8 cellular contexts compared by ENCODE assay signal in genomic region chr3:194003128-194004057, GRCh38.
A peak's percentile ranks its signal among the peaks of the same experiment; 100 is the strongest.
DNase-seq lines count a peak whose midpoint lies in the region; ATAC-seq and TF ChIP-seq lines count a peak whose summit lies in the region.

No MANE protein-coding gene starts in this region.

- H3K4me3 ChIP-seq in upper lobe of left lung: peak overlapping the region in 3 of 4 donors; percentile 45 to 52 (median 49)

- H3K27ac Mint-ChIP-seq in activated T-cell treated with anti-CD3 and anti-CD28 coated beads, Interleukin-2, amount 50 U/mL, for 24 hours: no peak overlapping the region
- peak overlapping the region; percentile 89 for H3K27ac Mint-ChIP-seq in nephron progenitor cell

- H3K36me3 Mint-ChIP-seq in activated T-cell treated with anti-CD3 and anti-CD28 coated beads, Interleukin-2, amount 50 U/mL, for 24 hours (ENCODE audit: low read depth): no peaks in the 10 kb centered on the region
- H3K36me3 Mint-ChIP-seq in nephron progenitor cell (ENCODE audit: low read depth): no peaks in the 10 kb centered on the region

- peak; percentile 79 for DNase-seq in ACHN
- peak; percentile 70 for DNase-seq in NCI-H510A (lab: John Stamatoyannopoulos, UW)
- peak; percentile 48 for DNase-seq in activated T-cell treated with anti-CD3 and anti-CD28 coated beads, Interleukin-2, amount 50 U/mL, for 24 hours
- peak; percentile 90 for DNase-seq in foreskin melanocyte
- peak; percentile 83 for DNase-seq in nephron progenitor cell
- peak; percentile 94 for DNase-seq in upper lobe of left lung

- peak; percentile 69 for ATAC-seq in GM18502 (IDR thresholded peaks at IDR 0.05; ENCODE audit: poor library complexity, unreplicated experiment)
- peak; percentile 51 for ATAC-seq in HG02970 (IDR thresholded peaks at IDR 0.05; ENCODE audit: low FRiP score, unreplicated experiment)
- peak; percentile 93 to 94 for ATAC-seq in upper lobe of left lung (ENCODE audit: low FRiP score in 2 of 2)

- WGBS in upper lobe of left lung, 2 donors: 5 to 13% methylated on average over 29 to 55 of the region's 57 CpGs

- H3K9me3 ChIP-seq in upper lobe of left lung: no peaks in the 10 kb centered on the region

- peak in 3 of 4 donors; percentile 48 to 83 (median 80) for TF ChIP-seq EP300 in upper lobe of left lung (IDR thresholded peaks at IDR 0.05)

- H3K4me1 ChIP-seq in upper lobe of left lung: peaks cover 35 to 49% (median 39%) of the 10 kb centered on the region in 4 donors

- H3K27me3 ChIP-seq in upper lobe of left lung: no peaks in the 10 kb centered on the region

- H3K4me1 Mint-ChIP-seq in activated T-cell treated with anti-CD3 and anti-CD28 coated beads, Interleukin-2, amount 50 U/mL, for 24 hours (ENCODE audit: low read depth): peaks cover 7% of the 10 kb centered on the region
- peaks cover 84% of the 10 kb centered on the region for H3K4me1 Mint-ChIP-seq in nephron progenitor cell

- no peaks in the 10 kb centered on the region for H3K9me3 Mint-ChIP-seq in activated T-cell treated with anti-CD3 and anti-CD28 coated beads, Interleukin-2, amount 50 U/mL, for 24 hours
- H3K9me3 Mint-ChIP-seq in nephron progenitor cell: no peaks in the 10 kb centered on the region

- TF ChIP-seq CTCF in nephron progenitor cell (IDR thresholded peaks at IDR 0.05): no peak
- TF ChIP-seq CTCF in upper lobe of left lung (IDR thresholded peaks at IDR 0.05): peak in 1 of 6 experiments; percentile 7

- H3K27me3 Mint-ChIP-seq in activated T-cell treated with anti-CD3 and anti-CD28 coated beads, Interleukin-2, amount 50 U/mL, for 24 hours: peaks cover 45% of the 10 kb centered on the region
- peaks cover 15% of the 10 kb centered on the region for H3K27me3 Mint-ChIP-seq in nephron progenitor cell (ENCODE audit: low read depth, poor library complexity)

- H3K27ac ChIP-seq in upper lobe of left lung: peak overlapping the region; percentile 83 to 88 (median 87)

- H3K4me3 Mint-ChIP-seq in activated T-cell treated with anti-CD3 and anti-CD28 coated beads, Interleukin-2, amount 50 U/mL, for 24 hours: peak overlapping the region; percentile 47
- peak overlapping the region; percentile 56 for H3K4me3 Mint-ChIP-seq in nephron progenitor cell

- H3K36me3 ChIP-seq in upper lobe of left lung: no peaks in the 10 kb centered on the region

- in situ Hi-C loops in ACHN (cut with HindIII; ENCODE audit: low pct_ligation_motif_present, low pct_unique_long_range_greater_than_20kb, low sequenced_read_pairs): no loop called here

- TF ChIP-seq POLR2A in upper lobe of left lung (IDR thresholded peaks at IDR 0.05): peak in 1 of 4 donors; percentile 67

Comparison
In these comparisons a context has a peak if more than half of its experiments do, and no peak if none do; other contexts are left out.
1. Peak in every context shown above with its lines: DNase-seq, ATAC-seq, H3K4me3 ChIP-seq and H3K27ac ChIP-seq.